ENCODE assay signal across 1 cellular context in the genomic region with DNA sequence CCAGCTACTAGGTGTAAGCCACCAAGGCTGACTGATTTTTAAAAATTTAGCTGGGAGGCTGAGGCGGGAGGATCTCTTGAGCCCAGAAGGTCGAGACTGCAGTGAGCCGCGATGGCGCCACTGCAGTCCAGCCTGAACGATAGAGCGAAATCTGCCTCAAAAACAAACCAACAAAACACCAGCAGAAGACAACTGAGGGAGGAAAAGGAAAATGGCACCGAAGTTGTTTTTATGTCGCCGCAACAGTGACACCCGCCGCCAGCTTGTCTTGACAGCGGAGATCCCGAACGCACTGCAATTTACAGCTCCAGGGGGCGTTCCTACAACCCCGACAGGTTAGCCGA.
TF ChIP-seq lines count a peak whose summit lies in the region.

No MANE protein-coding gene starts in this region.

TF ChIP-seq in H1, 55 proteins besides CTCF, POLR2A, EP300 and RAD21:
- TF ChIP-seq SAP30 (IDR thresholded peaks at IDR 0.05; ENCODE audit: insufficient read depth, insufficient replicate concordance, low read length) = no peak
- TF ChIP-seq CREB1 (IDR thresholded peaks at IDR 0.05) = peak; percentile 59
- TF ChIP-seq YY1 (IDR thresholded peaks at IDR 0.05; ENCODE audit: low read depth, low read length) = peak; percentile 11; the same call in 1 of the 2 replicates
- TF ChIP-seq PHF8 (conservative IDR thresholded peaks at IDR 0.05; ENCODE audit: low read depth, low read length) = no peak
- peak; percentile 86 to 94; a peak in 2 of 4 replicates for TF ChIP-seq SIN3A (conservative IDR thresholded peaks at IDR 0.05 in 1 of 2, IDR thresholded peaks at IDR 0.05 in 1 of 2; ENCODE audit: low read depth in 1 of 2, low read length in 2 of 2)
- peak; percentile 3; the same call in 1 of the 2 replicates for TF ChIP-seq RBBP5 (IDR thresholded peaks at IDR 0.05; ENCODE audit: borderline replicate concordance, low read depth, low read length)
TF ChIP-seq in H1: peak in this region for 4.
